ENCODE assay signal across 14 cellular contexts in genomic region chr1:43205671-43206070, GRCh38. TPM values are rescaled to one million over a fixed set of nuclear protein-coding genes. Genes with fewer than 3 reads are reported as not detected.
DNase-seq lines count a peak whose midpoint lies in the region; ATAC-seq and TF ChIP-seq lines count a peak whose summit lies in the region.
"Had no signal": no experiment of that assay in that cellular context is flagged by ENCODE, and none has a peak within 500 bp of the region (broad histone marks: within the 10 kb centered on the region; RNA-seq: fewer than 3 reads in every experiment).

No MANE protein-coding gene starts in this region.

- CTCF ChIA-PET in HEK293 (lab: Yijun Ruan, JAX), result interaction anchor here (0.6 to 2.2 kb wide), 2 partner anchors 110 to 132 kb away, joined by 3 to 6 read pairs; no protein-coding TSS in a partner anchor

- H3K27me3 Mint-ChIP-seq in type B pancreatic cell, result no peaks in the 10 kb centered on the region
- H3K27me3 Mint-ChIP-seq: stimulated activated naive CD8-positive, alpha-beta T cell treated with anti-CD3 and anti-CD28 coated beads, Interleukin-15, amount 100 ng/mL, for 72 hours had no signal

- H3K36me3 ChIP-seq in HEK293 (ENCODE audit: control insufficient read depth in 2 of 2, insufficient read depth in 1 of 2, low read length in 2 of 2) (no peaks in the 10 kb centered on the region), adipocyte (ENCODE audit: control insufficient read depth, insufficient read depth, low read length, severe bottlenecking) (no peaks in the 10 kb centered on the region), esophagus muscularis mucosa (no peaks in the 10 kb centered on the region), gastroesophageal sphincter (no peaks in the 10 kb centered on the region)
- H3K36me3 ChIP-seq: prostate gland had no signal

- no peak overlapping the region for H3K27ac ChIP-seq in HEK293 (ENCODE audit: extremely low read depth, low read depth, low read length)
- no peak overlapping the region for H3K27ac ChIP-seq in esophagus muscularis mucosa (replicated peaks in 1 of 4)
- H3K27ac ChIP-seq in gastroesophageal sphincter, result peak overlapping the region in 1 of 4 donors; percentile 35
- H3K27ac ChIP-seq: prostate gland had no signal

- no peak overlapping the region for H3K4me3 Mint-ChIP-seq in type B pancreatic cell
- H3K4me3 Mint-ChIP-seq: activated CD4-positive, alpha-beta T cell treated with anti-CD3 and anti-CD28 coated beads for 36 hours; stimulated activated naive CD8-positive, alpha-beta T cell treated with anti-CD3 and anti-CD28 coated beads, Interleukin-15, amount 100 ng/mL, for 72 hours had no signal

- peak overlapping the region; percentile 97 for H3K27ac Mint-ChIP-seq in type B pancreatic cell
- H3K27ac Mint-ChIP-seq: activated CD4-positive, alpha-beta T cell treated with anti-CD3 and anti-CD28 coated beads for 36 hours; stimulated activated naive CD8-positive, alpha-beta T cell treated with anti-CD3 and anti-CD28 coated beads, Interleukin-15, amount 100 ng/mL, for 72 hours had no signal

- peaks cover 5% of the 10 kb centered on the region for H3K36me3 Mint-ChIP-seq in type B pancreatic cell

- TF ChIP-seq CTCF in HEK293 (tag by site-specific recombination; IDR thresholded peaks at IDR 0.05) (no peak), type B pancreatic cell (conservative IDR thresholded peaks at IDR 0.05) (no peak), esophagus muscularis mucosa (IDR thresholded peaks at IDR 0.05) (no peak), gastroesophageal sphincter (IDR thresholded peaks at IDR 0.05) (no peak)

- POLR2A ChIA-PET in HEK293 (lab: Yijun Ruan, JAX), result interaction anchor here (2.2 to 2.5 kb wide), 2 partner anchors 34 to 153 kb away, joined by 8 to 13 read pairs; partner anchors contain the start of genes CDC20, CFAP57 and EBNA1BP2

- 85% methylated on average over 4 of the region's 4 CpGs for WGBS in esophagus muscularis mucosa
- 80% methylated on average over 1 of the region's 4 CpGs; no CpG with 5 or more reads in 1 of the 2 donors for whole genome bisulfite sequencing in gastroesophageal sphincter (ENCODE audit: low coverage in 1 of 2), 2 donors

- H3K4me1 ChIP-seq in HEK293 (ENCODE audit: control insufficient read depth, insufficient read depth, low read length) (no peaks in the 10 kb centered on the region), adipocyte (ENCODE audit: control insufficient read depth, insufficient read depth, low read length) (peaks cover 23% of the 10 kb centered on the region), esophagus muscularis mucosa (peaks cover 9 to 24% (median 19%) of the 10 kb centered on the region in 4 donors), gastroesophageal sphincter (peaks cover 0 to 16% (median 5%) of the 10 kb centered on the region in 3 donors)

- H3K4me3 ChIP-seq in HEK293 (ENCODE audit: low read depth, low read length) (no peak overlapping the region), adipocyte (ENCODE audit: low read length) (no peak overlapping the region), esophagus muscularis mucosa (no peak overlapping the region), gastroesophageal sphincter (no peak overlapping the region)
- H3K4me3 ChIP-seq: prostate gland had no signal

- TF ChIP-seq POLR2A in esophagus muscularis mucosa (IDR thresholded peaks at IDR 0.05; ENCODE audit: low read depth) (no peak), gastroesophageal sphincter (IDR thresholded peaks at IDR 0.05) (no peak)

- peaks cover 14% of the 10 kb centered on the region for H3K9me3 Mint-ChIP-seq in type B pancreatic cell

- no peaks in the 10 kb centered on the region for H3K27me3 ChIP-seq in adipocyte (replicated peaks; ENCODE audit: control insufficient read depth, insufficient read depth, low read length)
- H3K27me3 ChIP-seq in esophagus muscularis mucosa, result no peaks in the 10 kb centered on the region
- no peaks in the 10 kb centered on the region for H3K27me3 ChIP-seq in gastroesophageal sphincter

- intact Hi-C loops in esophagus muscularis mucosa (cut with DNase I), result no loop called here

- ATAC-seq in GM19467 (IDR thresholded peaks at IDR 0.05; ENCODE audit: unreplicated experiment), result no peak
- ATAC-seq in gastroesophageal sphincter, result no peak
- ATAC-seq: activated CD4-positive, alpha-beta T cell treated with anti-CD3 and anti-CD28 coated beads for 36 hours; stimulated activated naive CD8-positive, alpha-beta T cell treated with anti-CD3 and anti-CD28 coated beads, Interleukin-15, amount 100 ng/mL, for 72 hours had no signal

- no peak for TF ChIP-seq EP300 in esophagus muscularis mucosa (IDR thresholded peaks at IDR 0.05)
- no peak for TF ChIP-seq EP300 in gastroesophageal sphincter (IDR thresholded peaks at IDR 0.05)

- H3K9ac ChIP-seq in adipocyte (ENCODE audit: low read length), result no peak overlapping the region

- peaks cover 14% of the 10 kb centered on the region for H3K4me1 Mint-ChIP-seq in type B pancreatic cell (ENCODE audit: unreplicated experiment)
- H3K4me1 Mint-ChIP-seq: activated CD4-positive, alpha-beta T cell treated with anti-CD3 and anti-CD28 coated beads for 36 hours; stimulated activated naive CD8-positive, alpha-beta T cell treated with anti-CD3 and anti-CD28 coated beads, Interleukin-15, amount 100 ng/mL, for 72 hours had no signal

- H3K9me3 ChIP-seq in HEK293 (ENCODE audit: control insufficient read depth, insufficient read depth, low read depth, low read length), result no peaks in the 10 kb centered on the region
- peaks cover 8% of the 10 kb centered on the region for H3K9me3 ChIP-seq in adipocyte (ENCODE audit: control insufficient read depth, low read length)
- H3K9me3 ChIP-seq in esophagus muscularis mucosa, result no peaks in the 10 kb centered on the region
- peaks cover 0 to 4% (median 0%) of the 10 kb centered on the region in 3 donors for H3K9me3 ChIP-seq in gastroesophageal sphincter
- H3K9me3 ChIP-seq: prostate gland had no signal

- peak; percentile 36 for DNase-seq in adipocyte (ENCODE audit: low read depth)
- DNase-seq in iris pigment epithelial cell (ENCODE audit: low read depth), result peak; percentile 42
- no peak for DNase-seq in type B pancreatic cell (ENCODE audit: extremely low spot score, unreplicated experiment)
- DNase-seq in esophagus muscularis mucosa (ENCODE audit: extremely low spot score), result no peak
- DNase-seq: activated CD4-positive, alpha-beta T cell treated with anti-CD3 and anti-CD28 coated beads for 36 hours; activated gamma-delta T cell; cerebellar nuclear complex; NCI-H1694; stimulated activated naive CD8-positive, alpha-beta T cell treated with anti-CD3 and anti-CD28 coated beads, Interleukin-15, amount 100 ng/mL, for 72 hours had no signal

TF ChIP-seq in HEK293, 187 proteins besides CTCF, POLR2A, EP300 and RAD21:
- TF ChIP-seq, protein P1, sequence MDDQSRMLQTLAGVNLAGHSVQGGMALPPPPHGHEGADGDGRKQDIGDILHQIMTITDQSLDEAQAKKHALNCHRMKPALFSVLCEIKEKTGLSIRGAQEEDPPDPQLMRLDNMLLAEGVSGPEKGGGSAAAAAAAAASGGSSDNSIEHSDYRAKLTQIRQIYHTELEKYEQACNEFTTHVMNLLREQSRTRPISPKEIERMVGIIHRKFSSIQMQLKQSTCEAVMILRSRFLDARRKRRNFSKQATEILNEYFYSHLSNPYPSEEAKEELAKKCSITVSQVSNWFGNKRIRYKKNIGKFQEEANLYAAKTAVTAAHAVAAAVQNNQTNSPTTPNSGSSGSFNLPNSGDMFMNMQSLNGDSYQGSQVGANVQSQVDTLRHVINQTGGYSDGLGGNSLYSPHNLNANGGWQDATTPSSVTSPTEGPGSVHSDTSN (CRISPR knock-in tag; IDR thresholded peaks at IDR 0.05), result no peak
- TF ChIP-seq ZNF677 (tag by site-specific recombination; IDR thresholded peaks at IDR 0.05), result peak; percentile 68
TF ChIP-seq in HEK293: peak in this region for 1.

RNA-seq across cellular contexts. Expression of gene CFAP57, which starts 33.5 kb away (rescaled TPM):
- total RNA-seq in type B pancreatic cell (ENCODE audit: low replicate concordance), result 0.74 and 1.8 TPM in 2 replicates
- total RNA-seq in esophagus muscularis mucosa, result not detected
- total RNA-seq in gastroesophageal sphincter, result not detected
- total RNA-seq: SK-MEL-5 had no signal

RNA-seq across cellular contexts. Expression of gene EBNA1BP2, which starts 33.6 kb away (rescaled TPM):
- total RNA-seq in type B pancreatic cell (ENCODE audit: low replicate concordance) (57.2 and 68.3 TPM in 2 replicates), esophagus muscularis mucosa (10 to 100 TPM; 49.8 to 71.7 (median 58.4) TPM), gastroesophageal sphincter (10 to 100 TPM; 41.7 to 60.9 (median 51.7) TPM)

Comparison
In these comparisons a context has a peak if more than half of its experiments do, and no peak if none do; other contexts are left out.
1. DNase-seq: peak in adipocyte (single experiment) and iris pigment epithelial cell (single experiment); none in type B pancreatic cell (single experiment) and esophagus muscularis mucosa (single experiment).